1 cellular context compared by ENCODE assay signal in genomic region chr19:38849147-38849745, GRCh38.
TF ChIP-seq lines count a peak whose summit lies in the region.

No MANE protein-coding gene starts in this region.

TF ChIP-seq in K562, 482 proteins besides CTCF, POLR2A, EP300 and RAD21 (continues in another document):
- TF ChIP-seq ATF6 (CRISPR knock-in tag; IDR thresholded peaks at IDR 0.05) = no peak
- TF ChIP-seq ZMIZ1 (IDR thresholded peaks at IDR 0.05; ENCODE audit: low read depth in 2 of 2, low read length in 2 of 2) = 0 out of 4 replicates have a peak, but pooled peaks of 1 of the 2 experiments have one; percentile 27
- TF ChIP-seq C11orf30 (IDR thresholded peaks at IDR 0.05; ENCODE audit: low read depth) = no peak
- no peak for TF ChIP-seq ATF3 (IDR thresholded peaks at IDR 0.05)
- TF ChIP-seq ATF3 (CRISPR knock-in tag; conservative IDR thresholded peaks at IDR 0.05) = no peak
- TF ChIP-seq PURB (CRISPR knock-in tag; IDR thresholded peaks at IDR 0.05; ENCODE audit: low read depth) = no peak
- no peak for TF ChIP-seq SNIP1 (IDR thresholded peaks at IDR 0.05; ENCODE audit: low read depth)
- peak; percentile 27 for TF ChIP-seq TAF1 (IDR thresholded peaks at IDR 0.05; ENCODE audit: control insufficient read depth, extremely low read depth, insufficient read depth, low read length, severe bottlenecking)
- TF ChIP-seq EGR1 (conservative IDR thresholded peaks at IDR 0.05) = peak; percentile 98
- TF ChIP-seq TEAD4 (IDR thresholded peaks at IDR 0.05; ENCODE audit: low read length) = no peak; the same call in 1 of the 2 replicates
- TF ChIP-seq TEAD4 (CRISPR knock-in tag; IDR thresholded peaks at IDR 0.05; ENCODE audit: borderline replicate concordance) = no peak
- peak; percentile 64 for TF ChIP-seq MXD1 (CRISPR knock-in tag; IDR thresholded peaks at IDR 0.05; ENCODE audit: borderline replicate concordance, poor library complexity, severe bottlenecking)
- no peak for TF ChIP-seq MTA3 (IDR thresholded peaks at IDR 0.05; ENCODE audit: borderline replicate concordance)
- no peak for TF ChIP-seq FOXP4 (CRISPR knock-in tag; IDR thresholded peaks at IDR 0.05; ENCODE audit: borderline replicate concordance)
- no peak for TF ChIP-seq ZNF512 (tag; IDR thresholded peaks at IDR 0.05)
- no peak for TF ChIP-seq THAP12 (CRISPR knock-in tag; IDR thresholded peaks at IDR 0.05)
- TF ChIP-seq POLR3G (IDR thresholded peaks at IDR 0.05; ENCODE audit: extremely low read depth, insufficient read length, insufficient replicate concordance) = no peak
- TF ChIP-seq EHMT2 (IDR thresholded peaks at IDR 0.05) = no peak
- no peak for TF ChIP-seq GTF2B (IDR thresholded peaks at IDR 0.05; ENCODE audit: extremely low read depth, insufficient read length)
- no peak for TF ChIP-seq ZNF212 (CRISPR knock-in tag; IDR thresholded peaks at IDR 0.05)
- no peak for TF ChIP-seq ZNF12 (CRISPR knock-in tag; IDR thresholded peaks at IDR 0.05)
- TF ChIP-seq CREB1 (IDR thresholded peaks at IDR 0.05) = no peak; the same call in 1 of the 2 replicates
- no peak for TF ChIP-seq CREB1 (CRISPR knock-in tag; IDR thresholded peaks at IDR 0.05)
- no peak; the same call in 1 of the 2 replicates for TF ChIP-seq USF2 (CRISPR knock-in tag; IDR thresholded peaks at IDR 0.05)
- no peak for TF ChIP-seq ZNF280A (IDR thresholded peaks at IDR 0.05; ENCODE audit: low read depth, partially characterized antibody)
- no peak for TF ChIP-seq CGGBP1 (CRISPR knock-in tag; IDR thresholded peaks at IDR 0.05)
- no peak for TF ChIP-seq CHD1 (IDR thresholded peaks at IDR 0.05; ENCODE audit: low read length)
- TF ChIP-seq SP2 (IDR thresholded peaks at IDR 0.05; ENCODE audit: extremely low read depth, low read depth, low read length, poor library complexity, severe bottlenecking) = no peak
- no peak for TF ChIP-seq ZNF717 (CRISPR knock-in tag; IDR thresholded peaks at IDR 0.05)
- TF ChIP-seq CBFB (CRISPR knock-in tag; IDR thresholded peaks at IDR 0.05) = no peak
- TF ChIP-seq ZNF324 (CRISPR knock-in tag; IDR thresholded peaks at IDR 0.05) = 0 out of 2 replicates have a peak, but pooled peaks have one; percentile 13
- TF ChIP-seq ZNF395 (CRISPR knock-in tag; IDR thresholded peaks at IDR 0.05) = 0 out of 2 replicates have a peak, but pooled peaks have one; percentile 88
- peak; percentile 69 for TF ChIP-seq GABPA (tag; conservative IDR thresholded peaks at IDR 0.05; ENCODE audit: low read depth)
- no peak for TF ChIP-seq ZNF232 (CRISPR knock-in tag; IDR thresholded peaks at IDR 0.05)
- peak in 1 of 2 experiments; percentile 77; a peak in 1 of 4 replicates for TF ChIP-seq HDAC1 (IDR thresholded peaks at IDR 0.05)
- TF ChIP-seq ARNT (IDR thresholded peaks at IDR 0.05) = 0 out of 4 replicates have a peak, but pooled peaks of 1 of the 2 experiments have one; percentile 16
- no peak for TF ChIP-seq CSDE1 (IDR thresholded peaks at IDR 0.05)
- TF ChIP-seq FUS (optimal IDR thresholded peaks at IDR 0.05; ENCODE audit: low read depth, low read length) = peak; percentile 46
- TF ChIP-seq ZNF124 (CRISPR knock-in tag; IDR thresholded peaks at IDR 0.05) = no peak
- no peak; the same call in 1 of the 2 replicates for TF ChIP-seq HMGXB4 (CRISPR knock-in tag; IDR thresholded peaks at IDR 0.05)
- TF ChIP-seq CTBP1 (IDR thresholded peaks at IDR 0.05; ENCODE audit: borderline replicate concordance) = no peak
